Comparison of ENCODE assay signal across 21 cellular contexts in genomic region chr6:128641701-128642100, GRCh38.
"Had no signal": no experiment of that assay in that cellular context is flagged by ENCODE, and none has a peak within 500 bp of the region (broad histone marks: within the 10 kb centered on the region; RNA-seq: fewer than 3 reads in every experiment).

No MANE protein-coding gene starts in this region.

- H3K4me3 Mint-ChIP-seq: activated CD4-positive, alpha-beta memory T cell treated with anti-CD3 and anti-CD28 coated beads for 36 hours; activated CD4-positive, alpha-beta T cell treated with anti-CD3 and anti-CD28 coated beads for 36 hours; activated naive CD8-positive, alpha-beta T cell treated with anti-CD3 and anti-CD28 coated beads for 36 hours; activated T-helper 17 cell treated with anti-CD3 and anti-CD28 coated beads, Interleukin-2, amount 50 U/mL, for 72 hours; brain; WTC11 had no signal

- H3K27ac Mint-ChIP-seq: activated CD4-positive, alpha-beta memory T cell treated with anti-CD3 and anti-CD28 coated beads for 36 hours; activated CD4-positive, alpha-beta T cell treated with anti-CD3 and anti-CD28 coated beads for 36 hours; activated naive CD8-positive, alpha-beta T cell treated with anti-CD3 and anti-CD28 coated beads for 36 hours; activated T-helper 17 cell treated with anti-CD3 and anti-CD28 coated beads, Interleukin-2, amount 50 U/mL, for 72 hours; brain; WTC11 had no signal

- H3K36me3 ChIP-seq: colonic mucosa, tibial artery had no signal

- DNase-seq: activated CD4-positive, alpha-beta memory T cell treated with anti-CD3 and anti-CD28 coated beads for 36 hours; activated CD4-positive, alpha-beta T cell treated with anti-CD3 and anti-CD28 coated beads for 36 hours; activated naive CD4-positive, alpha-beta T cell; activated naive CD8-positive, alpha-beta T cell treated with anti-CD3 and anti-CD28 coated beads for 36 hours; anterior cingulate cortex; central memory CD4-positive, alpha-beta T cell; colonic mucosa; erythroblast; kidney; midbrain; occipital lobe; retina; stimulated activated CD4-positive, alpha-beta T cell treated with anti-CD3 and anti-CD28 coated beads, Interleukin-1b, Interleukin-23, amount 100 ng/mL, for 48 hours; stimulated activated naive CD4-positive, alpha-beta T cell treated with Interleukin-2 at 50 U/mL for 16 hours; substantia nigra; tibial artery had no signal

- ATAC-seq: activated CD4-positive, alpha-beta T cell treated with anti-CD3 and anti-CD28 coated beads for 36 hours; activated T-helper 17 cell treated with anti-CD3 and anti-CD28 coated beads, Interleukin-2, amount 50 U/mL, for 72 hours; left lobe of liver; WTC11 had no signal

- H3K4me1 ChIP-seq: colonic mucosa, tibial artery had no signal

- H3K27me3 ChIP-seq: colonic mucosa, tibial artery had no signal

- H3K4me1 Mint-ChIP-seq: activated CD4-positive, alpha-beta T cell treated with anti-CD3 and anti-CD28 coated beads for 36 hours; activated T-helper 17 cell treated with anti-CD3 and anti-CD28 coated beads, Interleukin-2, amount 50 U/mL, for 72 hours; brain had no signal

- H3K9me3 ChIP-seq: colonic mucosa, tibial artery had no signal

- H3K4me3 ChIP-seq: colonic mucosa, lung, tibial artery had no signal

- H3K27ac ChIP-seq: colonic mucosa, tibial artery had no signal

- H3K36me3 Mint-ChIP-seq: activated CD4-positive, alpha-beta memory T cell treated with anti-CD3 and anti-CD28 coated beads for 36 hours; activated naive CD8-positive, alpha-beta T cell treated with anti-CD3 and anti-CD28 coated beads for 36 hours; brain; WTC11 had no signal

- H3K9me3 Mint-ChIP-seq: activated CD4-positive, alpha-beta memory T cell treated with anti-CD3 and anti-CD28 coated beads for 36 hours; activated naive CD8-positive, alpha-beta T cell treated with anti-CD3 and anti-CD28 coated beads for 36 hours; activated T-helper 17 cell treated with anti-CD3 and anti-CD28 coated beads, Interleukin-2, amount 50 U/mL, for 72 hours; brain; WTC11 had no signal
